9 cellular contexts compared by ENCODE assay signal in the genomic region with DNA sequence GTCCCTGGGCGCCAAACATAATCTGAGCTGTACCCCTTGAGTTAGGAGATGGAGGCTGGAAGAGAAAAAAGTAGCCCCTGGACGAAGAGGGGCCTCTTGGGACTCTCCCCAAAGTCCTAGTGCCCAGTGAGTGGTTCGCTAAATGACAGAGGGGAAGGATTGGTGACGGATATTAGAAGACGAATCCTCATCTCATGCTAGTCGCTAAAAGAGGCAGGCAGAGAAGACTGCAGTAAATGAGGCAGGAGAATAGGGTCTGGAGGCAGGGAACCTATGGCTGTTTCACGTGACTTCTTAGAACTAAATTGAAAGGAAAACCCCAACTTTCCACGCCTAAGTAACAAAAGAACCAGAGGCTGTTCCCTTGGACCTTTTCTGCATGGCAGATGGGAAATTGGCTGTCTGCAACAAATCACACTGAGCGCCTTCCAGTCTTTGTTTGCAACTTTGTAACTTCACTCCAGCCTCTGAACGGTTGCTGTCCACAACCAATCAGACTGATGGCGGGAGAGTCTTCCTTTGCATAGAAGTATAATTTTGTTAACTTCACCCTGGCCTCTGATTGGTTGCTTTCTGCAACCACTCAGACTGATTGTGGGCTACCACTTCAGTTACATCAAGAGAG. TPM values are rescaled to one million over a fixed set of nuclear protein-coding genes. Genes with fewer than 3 reads are reported as not detected.
DNase-seq lines count a peak whose midpoint lies in the region; ATAC-seq, FAIRE-seq and TF ChIP-seq lines count a peak whose summit lies in the region.
"Had no signal": no experiment of that assay in that cellular context is flagged by ENCODE, and none has a peak within 500 bp of the region (broad histone marks: within the 10 kb centered on the region; RNA-seq: fewer than 3 reads in every experiment).

No MANE protein-coding gene starts in this region.

- H3K27ac ChIP-seq in duodenal mucosa (ENCODE audit: low read depth, low read length) (no peak overlapping the region), aorta (ENCODE audit: low read depth in 1 of 2, low read length in 2 of 2) (no peak overlapping the region)

- peak; percentile 28 for FAIRE-seq in GM12891 (lab: Jason Lieb, UNC)
- FAIRE-seq: islet of Langerhans had no signal

- H3K27me3 Mint-ChIP-seq in progenitor cell of endocrine pancreas = no peaks in the 10 kb centered on the region

- ATAC-seq in GM21526 (IDR thresholded peaks at IDR 0.05; ENCODE audit: low FRiP score, unreplicated experiment) (no peak), aorta (ENCODE audit: low FRiP score) (no peak)

- no peaks in the 10 kb centered on the region for H3K9me3 ChIP-seq in duodenal mucosa (ENCODE audit: control insufficient read depth in 1 of 2, low read length in 2 of 2)
- no peaks in the 10 kb centered on the region for H3K9me3 ChIP-seq in aorta (ENCODE audit: control insufficient read depth, low read length)

- H3K27me3 ChIP-seq in duodenal mucosa (ENCODE audit: control insufficient read depth in 1 of 2, insufficient read depth in 2 of 2, low read length in 2 of 2) = no peaks in the 10 kb centered on the region
- no peaks in the 10 kb centered on the region for H3K27me3 ChIP-seq in aorta (ENCODE audit: control insufficient read depth in 1 of 2, insufficient read depth in 2 of 2, low read length in 1 of 2)

- H3K4me3 ChIP-seq in NB4 (ENCODE audit: low read depth, low read length) = peak overlapping the region; percentile 99
- H3K4me3 ChIP-seq in duodenal mucosa (ENCODE audit: low read depth in 1 of 2, low read length in 2 of 2) = peak overlapping the region; percentile 79 to 87
- H3K4me3 ChIP-seq in aorta (ENCODE audit: low read length in 2 of 2) = no peak overlapping the region

- peak overlapping the region; percentile 99 for H3K4me3 Mint-ChIP-seq in progenitor cell of endocrine pancreas (ENCODE audit: low read depth)

- H3K36me3 ChIP-seq in duodenal mucosa (ENCODE audit: control insufficient read depth in 1 of 2, insufficient read depth in 2 of 2, low read length in 2 of 2) = no peaks in the 10 kb centered on the region
- no peaks in the 10 kb centered on the region for H3K36me3 ChIP-seq in aorta (ENCODE audit: control insufficient read depth in 1 of 2, insufficient read depth in 2 of 2, low read length in 1 of 2)

- 62 to 63% methylated on average over 11 of the region's 11 CpGs for WGBS in aorta, 2 donors

- peak overlapping the region; percentile 71 to 73 for H3K9ac ChIP-seq in duodenal mucosa (ENCODE audit: low read depth in 1 of 2, low read length in 2 of 2)

- intact Hi-C loops in aorta (cut with DNase I) = no loop called here

- peaks cover 14 to 21% of the 10 kb centered on the region in 2 donors for H3K4me1 ChIP-seq in duodenal mucosa (ENCODE audit: control insufficient read depth in 1 of 2, insufficient read depth in 2 of 2, low read length in 2 of 2)
- H3K4me1 ChIP-seq in aorta (ENCODE audit: control insufficient read depth in 1 of 2, insufficient read depth in 2 of 2, low read length in 2 of 2) = no peaks in the 10 kb centered on the region

- DNase-seq in GM12891 (ENCODE audit: insufficient read length, low spot score) = no peak
- peak; percentile 56 for DNase-seq in NB4 (ENCODE audit: low read depth)
- DNase-seq in progenitor cell of endocrine pancreas (ENCODE audit: low spot score, unreplicated experiment) = no peak
- no peak for DNase-seq in dermis blood vessel endothelial cell
- no peak for DNase-seq in NCI-H69 (lab: John Stamatoyannopoulos, UW)
- DNase-seq in aorta = no peak

- TF ChIP-seq POLR2A in GM12891 (IDR thresholded peaks at IDR 0.05; ENCODE audit: low read depth, low read length) (no peak), NB4 (IDR thresholded peaks at IDR 0.05; ENCODE audit: extremely low read depth, insufficient read length) (peak; percentile 26)

- no peaks in the 10 kb centered on the region for H3K9me3 Mint-ChIP-seq in progenitor cell of endocrine pancreas (ENCODE audit: low read depth)

- peaks cover 4% of the 10 kb centered on the region for H3K36me3 Mint-ChIP-seq in progenitor cell of endocrine pancreas (ENCODE audit: insufficient read depth)

- H3K4me1 Mint-ChIP-seq in progenitor cell of endocrine pancreas (ENCODE audit: low read depth) = peaks cover 10% of the 10 kb centered on the region

- H3K27ac Mint-ChIP-seq in progenitor cell of endocrine pancreas = peak overlapping the region; percentile 100

- TF ChIP-seq CTCF in NB4 (IDR thresholded peaks at IDR 0.05; ENCODE audit: low read depth, low read length) = no peak
- TF ChIP-seq CTCF in progenitor cell of endocrine pancreas (IDR thresholded peaks at IDR 0.05; ENCODE audit: unreplicated experiment) = no peak

TF ChIP-seq in GM12891, 5 proteins besides CTCF, POLR2A, EP300 and RAD21:
- TF ChIP-seq PAX5 (IDR thresholded peaks at IDR 0.05; ENCODE audit: insufficient read depth, low read length, severe bottlenecking) (no peak), POLR2AphosphoS5 (IDR thresholded peaks at IDR 0.05; ENCODE audit: low read depth, low read length) (no peak), POU2F2 (IDR thresholded peaks at IDR 0.05; ENCODE audit: low read depth, low read length) (no peak), SPI1 (IDR thresholded peaks at IDR 0.05; ENCODE audit: low read depth, low read length) (no peak), TAF1 (IDR thresholded peaks at IDR 0.05; ENCODE audit: low read depth, low read length) (no peak; the same call in 1 of the 2 replicates)

RNA-seq across cellular contexts. Expression of a gene that starts 0.7 kb away (rescaled TPM):
- 4.7 TPM for polyA plus RNA-seq in GM12891 (2012; ENCODE audit: low read depth, missing spikeins)
- total RNA-seq in progenitor cell of endocrine pancreas (13.3 and 17.2 TPM in 2 replicates), dermis blood vessel endothelial cell (12.8 and 17.7 TPM in 2 replicates), aorta (1 to 10 TPM; 5.6 to 8.9 TPM)
- polyA plus RNA-seq in aorta = 1 to 10 TPM in 1 of 2 donors, under 1 TPM in 1; 0.38 to 1.8 TPM

Comparison
In these comparisons a context has a peak if more than half of its experiments do, and no peak if none do; other contexts are left out.
1. H3K4me3 ChIP-seq: peak in NB4 (single experiment) and duodenal mucosa (2 of 2); none in aorta (0 of 2).